ENCODE assay signal across 23 cellular contexts in the genomic region with DNA sequence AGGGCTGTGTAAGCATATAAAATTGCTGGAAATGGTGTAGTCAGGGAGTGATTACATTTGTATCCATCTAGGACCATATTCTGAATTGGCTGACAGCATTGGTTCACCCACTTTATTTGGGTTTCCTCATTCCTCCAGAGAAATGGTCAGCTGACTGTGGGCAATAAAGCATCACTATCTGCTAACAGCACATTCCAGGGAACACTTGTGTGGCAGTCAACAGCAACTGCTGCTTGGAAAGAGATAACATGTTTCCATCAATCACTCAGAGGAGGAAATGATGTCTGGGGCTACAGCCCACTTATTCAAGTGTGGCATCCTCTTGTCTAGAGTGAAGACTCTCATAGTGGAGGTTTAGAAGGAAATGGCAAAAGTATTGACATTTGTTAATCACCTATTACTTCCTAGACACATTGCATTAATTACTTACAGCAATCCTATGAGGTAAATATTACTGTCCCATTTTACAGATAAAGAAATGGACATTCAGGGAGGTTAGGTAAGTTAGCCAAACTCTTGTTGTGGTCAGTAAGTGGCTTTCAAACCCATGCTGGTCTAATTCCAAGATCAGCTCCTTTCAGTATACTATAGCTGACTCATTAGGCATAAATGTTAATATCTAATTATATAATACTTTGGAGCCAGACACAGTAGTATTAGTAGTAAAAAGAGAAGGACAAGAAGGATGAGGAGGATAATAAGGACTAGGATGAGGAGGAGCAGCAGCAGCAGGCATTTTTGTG.
DNase-seq lines count a peak whose midpoint lies in the region; ATAC-seq, FAIRE-seq and TF ChIP-seq lines count a peak whose summit lies in the region.
"Had no signal": no experiment of that assay in that cellular context is flagged by ENCODE, and none has a peak within 500 bp of the region (broad histone marks: within the 10 kb centered on the region; RNA-seq: fewer than 3 reads in every experiment).

No MANE protein-coding gene starts in this region.

- H3K4me3 Mint-ChIP-seq in T-helper 17 cell = no peak overlapping the region
- H3K4me3 Mint-ChIP-seq: activated CD8-positive, alpha-beta memory T cell treated with anti-CD3 and anti-CD28 coated beads, Interleukin-2, amount 10 ng/mL, durations not matched to agents 7 days and 5 days; CD4-positive, CD25-positive, alpha-beta regulatory T cell; endodermal cell; nephron had no signal

- no peak overlapping the region for H3K27ac ChIP-seq in left ventricle myocardium inferior (replicated peaks)
- H3K27ac ChIP-seq: A549, adrenal gland, gastrocnemius medialis, psoas muscle, transverse colon had no signal

- no peak overlapping the region for H3K4me3 ChIP-seq in left ventricle myocardium inferior
- H3K4me3 ChIP-seq: A549, adrenal gland, gastrocnemius medialis, psoas muscle, transverse colon had no signal

- peaks cover 4% of the 10 kb centered on the region for H3K27me3 Mint-ChIP-seq in T-helper 17 cell
- H3K27me3 Mint-ChIP-seq: activated CD8-positive, alpha-beta memory T cell treated with anti-CD3 and anti-CD28 coated beads, Interleukin-2, amount 10 ng/mL, durations not matched to agents 7 days and 5 days; CD4-positive, CD25-positive, alpha-beta regulatory T cell had no signal

- TF ChIP-seq CTCF in left ventricle myocardium inferior (IDR thresholded peaks at IDR 0.05; ENCODE audit: borderline replicate concordance) = no peak

- DNase-seq in Right ventricle myocardium inferior (ENCODE audit: missing footprints) (no peak), left ventricle myocardium inferior (no peak), amniotic epithelial cell (ENCODE audit: low read depth) (peak; percentile 63), left ventricle myocardium superior (no peak), urothelium cell line (ENCODE audit: low spot score) (no peak), T-helper 17 cell (no peak)
- DNase-seq in stimulated activated CD4-positive, alpha-beta T cell treated with anti-CD3 and anti-CD28 coated beads, Interleukin-2, amount 100 ng/mL, for 48 hours = no peak
- DNase-seq: activated CD4-positive, alpha-beta T cell treated with anti-CD3 and anti-CD28 coated beads for 1 hour; activated CD8-positive, alpha-beta memory T cell treated with anti-CD3 and anti-CD28 coated beads, Interleukin-2, amount 10 ng/mL, durations not matched to agents 7 days and 5 days; adrenal gland; CD4-positive, CD25-positive, alpha-beta regulatory T cell; DMS79 treated with DMSO at 0.1 percent for 48 hours; endodermal cell; gastrocnemius medialis; NCI-H146; NCI-H524; psoas muscle; stimulated activated naive CD4-positive, alpha-beta T cell; transverse colon had no signal

- H3K36me3 ChIP-seq in left ventricle myocardium inferior = no peaks in the 10 kb centered on the region
- H3K36me3 ChIP-seq: adrenal gland, gastrocnemius medialis, transverse colon had no signal

- H3K4me1 ChIP-seq in left ventricle myocardium inferior = peaks cover 20% of the 10 kb centered on the region
- H3K4me1 ChIP-seq: A549, adrenal gland, gastrocnemius medialis, psoas muscle had no signal

- H3K4me1 Mint-ChIP-seq in T-helper 17 cell = no peaks in the 10 kb centered on the region
- H3K4me1 Mint-ChIP-seq: activated CD8-positive, alpha-beta memory T cell treated with anti-CD3 and anti-CD28 coated beads, Interleukin-2, amount 10 ng/mL, durations not matched to agents 7 days and 5 days; CD4-positive, CD25-positive, alpha-beta regulatory T cell had no signal

- H3K9me3 ChIP-seq in left ventricle myocardium inferior (replicated peaks) (no peaks in the 10 kb centered on the region), T-helper 17 cell (ENCODE audit: control insufficient read depth, low read length, poor library complexity, severe bottlenecking) (no peaks in the 10 kb centered on the region)
- H3K9me3 ChIP-seq: A549, adrenal gland, gastrocnemius medialis, psoas muscle, transverse colon had no signal

- ATAC-seq in Right ventricle myocardium inferior (peak; percentile 43), left ventricle myocardium superior (peak; percentile 71), GM19463 (IDR thresholded peaks at IDR 0.05; ENCODE audit: unreplicated experiment) (no peak), T-helper 17 cell (no peak)
- ATAC-seq: A549; activated CD8-positive, alpha-beta memory T cell treated with anti-CD3 and anti-CD28 coated beads, Interleukin-2, amount 10 ng/mL, durations not matched to agents 7 days and 5 days; gastrocnemius medialis; psoas muscle had no signal

- intact Hi-C loops in Right ventricle myocardium inferior (cut with DNase I) (no loop called here), left ventricle myocardium inferior (cut with micrococcal nuclease) (no loop called here), left ventricle myocardium superior (cut with micrococcal nuclease) (no loop called here)

- FAIRE-seq in urothelium cell line (lab: Jason Lieb, UNC) = peak; percentile 44
- FAIRE-seq: A549 had no signal

- H3K36me3 Mint-ChIP-seq in T-helper 17 cell (ENCODE audit: low read depth) = no peaks in the 10 kb centered on the region
- H3K36me3 Mint-ChIP-seq: activated CD8-positive, alpha-beta memory T cell treated with anti-CD3 and anti-CD28 coated beads, Interleukin-2, amount 10 ng/mL, durations not matched to agents 7 days and 5 days; CD4-positive, CD25-positive, alpha-beta regulatory T cell had no signal

- no peaks in the 10 kb centered on the region for H3K27me3 ChIP-seq in left ventricle myocardium inferior (ENCODE audit: low read depth)
- H3K27me3 ChIP-seq: adrenal gland, gastrocnemius medialis, transverse colon had no signal

- H3K27ac Mint-ChIP-seq in T-helper 17 cell = no peak overlapping the region
- H3K27ac Mint-ChIP-seq: activated CD8-positive, alpha-beta memory T cell treated with anti-CD3 and anti-CD28 coated beads, Interleukin-2, amount 10 ng/mL, durations not matched to agents 7 days and 5 days; activated T-helper 2 cell treated with anti-CD3 and anti-CD28 coated beads, Interferon-gamma antibody, Interleukin-2, Interleukin-4, amounts not matched to agents 10 μg/mL and 5 μg/mL and 100 μg/mL, durations not matched to agents 14 hours and 24 hours and 36 hours; CD4-positive, CD25-positive, alpha-beta regulatory T cell; endodermal cell; nephron had no signal

Comparison
In these comparisons a context has a peak if more than half of its experiments do, and no peak if none do; other contexts are left out.
1. ATAC-seq: peak in Right ventricle myocardium inferior (single experiment) and left ventricle myocardium superior (single experiment); none in GM19463 (single experiment) and T-helper 17 cell (single experiment).